Comparison of ENCODE assay signal across 12 cellular contexts in genomic region chr5:14726066-14726838, GRCh38.
A peak's percentile ranks its signal among the peaks of the same experiment; 100 is the strongest.
DNase-seq lines count a peak whose midpoint lies in the region; ATAC-seq and TF ChIP-seq lines count a peak whose summit lies in the region.
"Had no signal": no experiment of that assay in that cellular context is flagged by ENCODE, and none has a peak within 500 bp of the region (broad histone marks: within the 10 kb centered on the region; RNA-seq: fewer than 3 reads in every experiment).

No MANE protein-coding gene starts in this region.

- TF ChIP-seq RAD21 in IMR-90 (IDR thresholded peaks at IDR 0.05; ENCODE audit: low read length): no peak

- H3K4me3 Mint-ChIP-seq in activated CD8-positive, alpha-beta memory T cell treated with anti-CD3 and anti-CD28 coated beads, Interleukin-2, amount 10 ng/mL, durations not matched to agents 7 days and 5 days: no peak overlapping the region

- dilution Hi-C loops in IMR-90 (cut with HindIII; ENCODE audit: low sequenced_read_pairs, unreplicated experiment): no loop called here

- peak overlapping the region; percentile 82 for H2BK20ac ChIP-seq in IMR-90 (ENCODE audit: low read depth, low read length)

- H3K56ac ChIP-seq in IMR-90 (ENCODE audit: extremely low read depth, insufficient read depth, low read length): no peak overlapping the region

- peak overlapping the region in 1 of 2 experiments; percentile 81; a peak in 2 of 4 replicates for H4K8ac ChIP-seq in IMR-90 (ENCODE audit: low read depth in 2 of 2, low read length in 2 of 2)

- peak overlapping the region; percentile 20; the same call in 1 of the 3 replicates for H2BK15ac ChIP-seq in IMR-90 (ENCODE audit: low read depth, low read length)

- H2AFZ ChIP-seq in IMR-90 (replicated peaks; ENCODE audit: low read length, poor library complexity): peak overlapping the region; percentile 76

- H2BK120ac ChIP-seq in IMR-90 (ENCODE audit: low read depth, low read length): peak overlapping the region; percentile 85

- H3K36me3 ChIP-seq in IMR-90 (ENCODE audit: control insufficient read depth, insufficient read depth, low read length) (no peaks in the 10 kb centered on the region), left ventricle myocardium inferior (peaks cover 19% of the 10 kb centered on the region), thoracic aorta (peaks cover 10% of the 10 kb centered on the region)
- H3K36me3 ChIP-seq: breast epithelium had no signal

- H3K23ac ChIP-seq in IMR-90 (ENCODE audit: low read depth, low read length): peak overlapping the region; percentile 72

- H3K4me3 ChIP-seq in IMR-90 (ENCODE audit: insufficient read depth, low read depth, low read length): no peak overlapping the region
- no peak overlapping the region for H3K4me3 ChIP-seq in left ventricle myocardium inferior
- no peak overlapping the region for H3K4me3 ChIP-seq in thoracic aorta
- H3K4me3 ChIP-seq: breast epithelium, stomach had no signal

- H3K14ac ChIP-seq in IMR-90 (replicated peaks; ENCODE audit: low read depth, low read length): peak overlapping the region; percentile 56

- no peaks in the 10 kb centered on the region for H3K9me3 Mint-ChIP-seq in activated CD8-positive, alpha-beta memory T cell treated with anti-CD3 and anti-CD28 coated beads, Interleukin-2, amount 10 ng/mL, durations not matched to agents 7 days and 5 days (ENCODE audit: low read depth)

- H3K4ac ChIP-seq in IMR-90 (ENCODE audit: low read depth, low read length): peak overlapping the region; percentile 86

- WGBS in IMR-90 (ENCODE audit: extremely low coverage in 2 of 2, insufficient read length in 1 of 2), 2 experiments: 54% methylated on average over 11 of the region's 14 CpGs; no CpG with 5 or more reads in 1 of the 2 experiments

- POLR2A ChIA-PET in IMR-90 (lab: Charles Lee; ENCODE audit: unreplicated experiment): interaction anchor here (0.6 kb wide), 1 partner anchor 134 kb away, joined by 3 read pairs; no protein-coding TSS in a partner anchor

- H4K91ac ChIP-seq in IMR-90 (ENCODE audit: insufficient read depth, low read depth, low read length): peak overlapping the region; percentile 81

- no peak overlapping the region for H3K27ac Mint-ChIP-seq in activated CD8-positive, alpha-beta memory T cell treated with anti-CD3 and anti-CD28 coated beads, Interleukin-2, amount 10 ng/mL, durations not matched to agents 7 days and 5 days

- H3K18ac ChIP-seq in IMR-90 (ENCODE audit: low read depth, low read length): peak overlapping the region; percentile 30; the same call in 1 of the 2 replicates

- TF ChIP-seq CTCF in IMR-90 (conservative IDR thresholded peaks at IDR 0.05; ENCODE audit: low read depth, low read length) (no peak), left ventricle myocardium inferior (IDR thresholded peaks at IDR 0.05; ENCODE audit: borderline replicate concordance) (no peak), thoracic aorta (IDR thresholded peaks at IDR 0.05) (no peak)

- peaks cover 4% of the 10 kb centered on the region for H3K4me1 Mint-ChIP-seq in activated CD8-positive, alpha-beta memory T cell treated with anti-CD3 and anti-CD28 coated beads, Interleukin-2, amount 10 ng/mL, durations not matched to agents 7 days and 5 days

- peak overlapping the region; percentile 28; the same call in 1 of the 2 replicates for H4K5ac ChIP-seq in IMR-90 (ENCODE audit: low read depth, low read length)

- H2AK5ac ChIP-seq in IMR-90 (ENCODE audit: low read depth, low read length): peak overlapping the region; percentile 72

- in situ Hi-C loops in IMR-90 (cut with MboI; ENCODE audit: low sequenced_read_pairs): no loop called here

- BruUV-seq in IMR-90 (replicated peaks; lab: Mats Ljungman, UMichigan): no TSS peak

- ATAC-seq in IMR-90 (ENCODE audit: low read depth): peak; percentile 82
- peak; percentile 11 for ATAC-seq in thoracic aorta (ENCODE audit: insufficient number of reproducible peaks, low FRiP score, low read depth)
- ATAC-seq in activated CD8-positive, alpha-beta memory T cell treated with anti-CD3 and anti-CD28 coated beads, Interleukin-2, amount 10 ng/mL, durations not matched to agents 7 days and 5 days: no peak
- no peak for ATAC-seq in esophagus mucosa
- no peak for ATAC-seq in GM21717 (IDR thresholded peaks at IDR 0.05; ENCODE audit: unreplicated experiment)

- H3K4me1 ChIP-seq in IMR-90 (ENCODE audit: control insufficient read depth, insufficient read depth, low read length) (peaks cover 12% of the 10 kb centered on the region), left ventricle myocardium inferior (peaks cover 57% of the 10 kb centered on the region), thoracic aorta (ENCODE audit: control insufficient read depth in 1 of 2, low read depth in 2 of 2) (peaks cover 22 to 31% of the 10 kb centered on the region in 2 donors)
- H3K4me1 ChIP-seq: breast epithelium had no signal

- peak overlapping the region; percentile 74 for H2BK5ac ChIP-seq in IMR-90 (ENCODE audit: low read depth, low read length, poor library complexity, severe bottlenecking)

- no peaks in the 10 kb centered on the region for H3K27me3 ChIP-seq in IMR-90 (ENCODE audit: control insufficient read depth, insufficient read depth, low read length)
- H3K27me3 ChIP-seq in left ventricle myocardium inferior (ENCODE audit: low read depth): no peaks in the 10 kb centered on the region
- H3K27me3 ChIP-seq in thoracic aorta (replicated peaks; ENCODE audit: insufficient read depth): no peaks in the 10 kb centered on the region
- H3K27me3 ChIP-seq: breast epithelium, stomach had no signal

- H3K27me3 Mint-ChIP-seq in activated CD8-positive, alpha-beta memory T cell treated with anti-CD3 and anti-CD28 coated beads, Interleukin-2, amount 10 ng/mL, durations not matched to agents 7 days and 5 days: no peaks in the 10 kb centered on the region

- peak overlapping the region; percentile 9 for H3K27ac ChIP-seq in IMR-90 (ENCODE audit: insufficient read depth, low read length)
- H3K27ac ChIP-seq in left ventricle myocardium inferior (replicated peaks): peak overlapping the region; percentile 1
- peak overlapping the region in 1 of 2 donors; percentile 56 for H3K27ac ChIP-seq in thoracic aorta
- H3K27ac ChIP-seq: breast epithelium, KMS-11, stomach had no signal

- peak overlapping the region; percentile 90 for H2AK9ac ChIP-seq in IMR-90 (replicated peaks; ENCODE audit: low read depth, low read length, poor library complexity)

- H3K79me1 ChIP-seq in IMR-90 (ENCODE audit: low read depth in 1 of 2, low read length in 2 of 2): peaks cover 0 to 12% of the 10 kb centered on the region in 2 experiments; a peak in 1 of 4 replicates

- H3K9me3 ChIP-seq in IMR-90 (ENCODE audit: control insufficient read depth, insufficient read depth, low read length) (no peaks in the 10 kb centered on the region), left ventricle myocardium inferior (replicated peaks) (no peaks in the 10 kb centered on the region), thoracic aorta (no peaks in the 10 kb centered on the region)
- H3K9me3 ChIP-seq: breast epithelium, stomach had no signal

- peaks cover 5% of the 10 kb centered on the region for H3K36me3 Mint-ChIP-seq in activated CD8-positive, alpha-beta memory T cell treated with anti-CD3 and anti-CD28 coated beads, Interleukin-2, amount 10 ng/mL, durations not matched to agents 7 days and 5 days

- intact Hi-C loops in IMR-90 (cut with micrococcal nuclease) (loop anchor here (5.0 kb wide), 1 partner anchor 456 kb away; no protein-coding TSS in a partner anchor), left ventricle myocardium inferior (cut with micrococcal nuclease) (loop anchor here (5.0 kb wide), 1 partner anchor 276 kb away; no protein-coding TSS in a partner anchor)

- DNase-seq in IMR-90: peak; percentile 76
- peak; percentile 45 for DNase-seq in astrocyte of the hippocampus (ENCODE audit: low read depth, low spot score)
- no peak for DNase-seq in left ventricle myocardium inferior
- DNase-seq in thoracic aorta (ENCODE audit: low spot score): no peak
- DNase-seq in activated CD8-positive, alpha-beta memory T cell treated with anti-CD3 and anti-CD28 coated beads, Interleukin-2, amount 10 ng/mL, durations not matched to agents 7 days and 5 days: no peak
- DNase-seq: NCI-H187 treated with DMSO at 0.1 percent for 48 hours, NCI-H82, stomach had no signal

- H3K9ac ChIP-seq in IMR-90 (ENCODE audit: low read depth, low read length): no peak overlapping the region
- H3K9ac ChIP-seq: KMS-11 had no signal

- H4K20me1 ChIP-seq in IMR-90 (ENCODE audit: insufficient read depth, low read length): no peaks in the 10 kb centered on the region

- peak overlapping the region; percentile 18 for H3K4me2 ChIP-seq in IMR-90 (ENCODE audit: low read depth, low read length)
- H3K4me2 ChIP-seq: KMS-11 had no signal

- CTCF ChIA-PET in IMR-90 (lab: Yijun Ruan, JAX): interaction anchor here (0.7 to 4.0 kb wide), 6 partner anchors 41 to 288 kb away, joined by 3 to 30 read pairs (median 8); no protein-coding TSS in a partner anchor
- CTCF ChIA-PET in activated CD8-positive, alpha-beta memory T cell treated with anti-CD3 and anti-CD28 coated beads, Interleukin-2, amount 10 ng/mL, durations not matched to agents 7 days and 5 days (lab: Charles Lee): interaction anchor here (0.8 to 5.9 kb wide), 24 partner anchors 10 to 290 kb away, joined by 3 to 61 read pairs (median 4); partner anchors contain the start of gene ANKH

- peaks cover 14% of the 10 kb centered on the region for H3K9me1 ChIP-seq in IMR-90 (ENCODE audit: insufficient read depth, low read length)

- no peak for TF ChIP-seq POLR2A in IMR-90 (IDR thresholded peaks at IDR 0.05; ENCODE audit: low read depth, low read length)

TF ChIP-seq in IMR-90, 13 proteins besides CTCF, POLR2A, EP300 and RAD21:
- TF ChIP-seq FOS (IDR thresholded peaks at IDR 0.05; ENCODE audit: low read depth, low read length) (0 out of 2 replicates have a peak, but pooled peaks have one; percentile 1), RCOR1 (IDR thresholded peaks at IDR 0.05; ENCODE audit: insufficient replicate concordance, low read length) (no peak)

Comparison
In these comparisons a context has a peak if more than half of its experiments do, and no peak if none do; other contexts are left out.
1. ATAC-seq: peak in IMR-90 (single experiment) and thoracic aorta (single experiment); none in activated CD8-positive, alpha-beta memory T cell treated with anti-CD3 and anti-CD28 coated beads, Interleukin-2, amount 10 ng/mL, durations not matched to agents 7 days and 5 days (single experiment), esophagus mucosa (single experiment) and GM21717 (single experiment).
2. DNase-seq: peak in IMR-90 (single experiment) and astrocyte of the hippocampus (single experiment); none in left ventricle myocardium inferior (single experiment), thoracic aorta (single experiment) and activated CD8-positive, alpha-beta memory T cell treated with anti-CD3 and anti-CD28 coated beads, Interleukin-2, amount 10 ng/mL, durations not matched to agents 7 days and 5 days (single experiment).